Comparison of ENCODE assay signal across 20 cellular contexts in the genomic region with DNA sequence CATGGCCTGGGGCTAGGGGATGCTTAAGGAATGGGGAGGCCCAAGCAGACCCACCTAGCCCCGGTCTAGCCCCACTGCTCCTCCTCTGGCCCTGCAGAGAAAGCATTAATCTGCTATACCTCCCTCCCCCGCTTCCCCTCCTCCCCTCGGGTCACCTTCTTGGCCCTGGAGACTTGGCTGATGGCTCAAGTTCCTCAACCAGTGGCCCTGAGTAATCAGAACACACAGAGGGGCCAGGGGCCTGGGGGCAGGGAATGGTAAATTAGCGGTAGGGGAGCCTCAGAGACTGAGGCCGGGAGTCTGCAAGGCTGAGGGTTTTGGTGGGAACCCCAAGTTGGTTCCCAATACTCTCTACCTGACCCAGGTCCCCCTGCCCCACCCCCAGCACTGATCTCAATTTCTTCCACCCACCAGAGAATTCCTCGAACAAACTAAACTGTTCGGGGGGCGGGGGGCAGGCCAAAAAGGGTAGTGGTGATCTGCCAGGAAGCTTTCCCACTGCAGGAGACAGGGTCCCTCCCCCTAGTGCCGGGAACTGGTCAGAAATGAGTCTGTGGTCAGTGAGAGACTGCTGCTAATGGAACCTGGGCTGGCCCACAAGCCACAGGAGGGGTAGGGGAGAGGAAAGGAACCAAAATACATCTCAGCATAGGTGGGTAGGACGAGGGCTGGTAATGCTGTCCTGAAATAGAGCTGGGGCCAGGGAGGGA. TPM values are rescaled to one million over a fixed set of nuclear protein-coding genes. Genes with fewer than 3 reads are reported as not detected.
"Had no signal": no experiment of that assay in that cellular context is flagged by ENCODE, and none has a peak within 500 bp of the region (broad histone marks: within the 10 kb centered on the region; RNA-seq: fewer than 3 reads in every experiment).

No MANE protein-coding gene starts in this region.

- H3K27ac ChIP-seq: ascending aorta, foreskin keratinocyte, left ventricle myocardium inferior, parathyroid adenoma, thyroid gland had no signal

- H3K9me3 ChIP-seq: ascending aorta, left ventricle myocardium inferior, SK-N-SH, thyroid gland had no signal

- DNase-seq: activated CD4-positive, alpha-beta T cell treated with anti-CD3 and anti-CD28 coated beads, Interleukin-2, amount 10 ng/mL, durations not matched to agents 7 days and 5 days; activated CD8-positive, alpha-beta T cell treated with anti-CD3 and anti-CD28 coated beads, Interleukin-2, amount 10 ng/mL, durations not matched to agents 7 days and 5 days; activated effector memory CD4-positive, alpha-beta T cell treated with Interleukin-2 at 50 U/mL for 16 hours; activated naive CD4-positive, alpha-beta T cell treated with anti-CD3 and anti-CD28 coated beads, Interleukin-2, amount 50 U/mL, for 16 hours; activated T-cell treated with anti-CD3 and anti-CD28 coated beads, Interleukin-2, amount 50 U/mL, for 4 hours; foreskin keratinocyte; hippocampal formation; left ventricle myocardium inferior; mammary epithelial cell; retina; SK-N-SH; stimulated activated CD4-positive, alpha-beta T cell treated with anti-CD3 and anti-CD28 coated beads, Interleukin-12 subunit alpha, Interleukin-12 subunit beta, amount 100 ng/mL, for 4 hours; stimulated activated CD4-positive, alpha-beta T cell treated with anti-CD3 and anti-CD28 coated beads, Interleukin-1b, Interleukin-23, amount 100 ng/mL, for 48 hours; stimulated activated CD8-positive, alpha-beta memory T cell treated with anti-CD3 and anti-CD28 coated beads, Interleukin-4, amount 100 ng/mL, for 48 hours; stimulated activated naive CD4-positive, alpha-beta T cell; T-cell; thyroid gland had no signal

- H3K36me3 ChIP-seq: ascending aorta, left ventricle myocardium inferior, thyroid gland had no signal

- H3K79me2 ChIP-seq: parathyroid adenoma had no signal

- H3K9ac ChIP-seq: parathyroid adenoma, SK-N-SH had no signal

- H3K4me2 ChIP-seq: SK-N-SH had no signal

- H3K27me3 ChIP-seq: ascending aorta, foreskin keratinocyte, thyroid gland had no signal

- H3K4me3 ChIP-seq: ascending aorta, left ventricle myocardium inferior, thyroid gland had no signal

- H3K9me2 ChIP-seq: SK-N-SH had no signal

- H2AFZ ChIP-seq: parathyroid adenoma had no signal

- H3K4me1 ChIP-seq: ascending aorta, foreskin keratinocyte had no signal

RNA-seq across cellular contexts. Expression of a gene that starts 15.0 kb away (rescaled TPM):
- total RNA-seq: ascending aorta had no signal

RNA-seq across cellular contexts. Expression of a gene that starts 31.5 kb away (rescaled TPM):
- total RNA-seq: epithelial cell of proximal tubule had no signal
